8 cellular contexts compared by ENCODE assay signal in genomic region chr4:25172964-25173917, GRCh38. TPM values are rescaled to one million over a fixed set of nuclear protein-coding genes. Genes with fewer than 3 reads are reported as not detected.
A peak's percentile ranks its signal among the peaks of the same experiment; 100 is the strongest.
DNase-seq lines count a peak whose midpoint lies in the region; ATAC-seq and TF ChIP-seq lines count a peak whose summit lies in the region.

No MANE protein-coding gene starts in this region.

- ATAC-seq in HG03097 (IDR thresholded peaks at IDR 0.05; ENCODE audit: low FRiP score, unreplicated experiment) (peak; percentile 59), left cardiac atrium (peak; percentile 97 to 98)
- peak; percentile 43 for ATAC-seq in stimulated activated memory B cell treated with anti-CD40 and anti-IgM and Interleukin-4, amounts not matched to agents 10 μg/mL and 1 μg/mL and 100 μg/mL, for 72 hours

- TF ChIP-seq CTCF in GM12873 (IDR thresholded peaks at IDR 0.05; ENCODE audit: insufficient read depth, low read depth, low read length, missing control alignments): peak; percentile 44

- H3K9me3 Mint-ChIP-seq in stimulated activated memory B cell treated with anti-CD40 and anti-IgM and Interleukin-4, amounts not matched to agents 10 μg/mL and 1 μg/mL and 100 μg/mL, for 72 hours: no peaks in the 10 kb centered on the region

- intact Hi-C loops in left cardiac atrium (cut with DNase I): loop anchor here in 1 of 2 donors (5.0 kb wide), 1 partner anchor 59 kb away; the partner anchor contains the start of gene PI4K2B

- peak; percentile 27 for DNase-seq in SW480 (ENCODE audit: low spot score)
- DNase-seq in left cardiac atrium: peak; percentile 27
- no peak for DNase-seq in NCI-H1092 treated with DMSO at 0.1 percent for 48 hours (lab: John Stamatoyannopoulos, UW)
- DNase-seq in NCI-H1105 treated with DMSO at 0.1 percent for 48 hours (lab: John Stamatoyannopoulos, UW): no peak
- DNase-seq in stimulated activated CD4-positive, alpha-beta T cell treated with anti-CD3 and anti-CD28 coated beads, Interleukin-2, amount 100 ng/mL, for 48 hours: no peak

- H3K4me3 Mint-ChIP-seq in stimulated activated memory B cell treated with anti-CD40 and anti-IgM and Interleukin-4, amounts not matched to agents 10 μg/mL and 1 μg/mL and 100 μg/mL, for 72 hours: no peak overlapping the region

- no peak overlapping the region for H3K27ac Mint-ChIP-seq in stimulated activated memory B cell treated with anti-CD40 and anti-IgM and Interleukin-4, amounts not matched to agents 10 μg/mL and 1 μg/mL and 100 μg/mL, for 72 hours

- peaks cover 27% of the 10 kb centered on the region for H3K36me3 Mint-ChIP-seq in stimulated activated memory B cell treated with anti-CD40 and anti-IgM and Interleukin-4, amounts not matched to agents 10 μg/mL and 1 μg/mL and 100 μg/mL, for 72 hours

- no peaks in the 10 kb centered on the region for H3K27me3 Mint-ChIP-seq in stimulated activated memory B cell treated with anti-CD40 and anti-IgM and Interleukin-4, amounts not matched to agents 10 μg/mL and 1 μg/mL and 100 μg/mL, for 72 hours

- peaks cover 18% of the 10 kb centered on the region for H3K4me1 Mint-ChIP-seq in stimulated activated memory B cell treated with anti-CD40 and anti-IgM and Interleukin-4, amounts not matched to agents 10 μg/mL and 1 μg/mL and 100 μg/mL, for 72 hours

RNA-seq across cellular contexts. Expression of gene SEPSECS, which starts 13.0 kb away (rescaled TPM):
- 1 to 10 TPM; 3.5 to 4.4 TPM for total RNA-seq in left cardiac atrium

Comparison
In these comparisons a context has a peak if more than half of its experiments do, and no peak if none do; other contexts are left out.
1. ATAC-seq: peak in every context shown above with its lines; median percentile 98 in left cardiac atrium; 59 in HG03097; 43 in stimulated activated memory B cell treated with anti-CD40 and anti-IgM and Interleukin-4, amounts not matched to agents 10 μg/mL and 1 μg/mL and 100 μg/mL, for 72 hours.
2. DNase-seq: peak in SW480 (single experiment) and left cardiac atrium (single experiment); none in NCI-H1092 treated with DMSO at 0.1 percent for 48 hours (single experiment), NCI-H1105 treated with DMSO at 0.1 percent for 48 hours (single experiment) and stimulated activated CD4-positive, alpha-beta T cell treated with anti-CD3 and anti-CD28 coated beads, Interleukin-2, amount 100 ng/mL, for 48 hours (0 of 2).